8 cellular contexts compared by ENCODE assay signal in the genomic region with DNA sequence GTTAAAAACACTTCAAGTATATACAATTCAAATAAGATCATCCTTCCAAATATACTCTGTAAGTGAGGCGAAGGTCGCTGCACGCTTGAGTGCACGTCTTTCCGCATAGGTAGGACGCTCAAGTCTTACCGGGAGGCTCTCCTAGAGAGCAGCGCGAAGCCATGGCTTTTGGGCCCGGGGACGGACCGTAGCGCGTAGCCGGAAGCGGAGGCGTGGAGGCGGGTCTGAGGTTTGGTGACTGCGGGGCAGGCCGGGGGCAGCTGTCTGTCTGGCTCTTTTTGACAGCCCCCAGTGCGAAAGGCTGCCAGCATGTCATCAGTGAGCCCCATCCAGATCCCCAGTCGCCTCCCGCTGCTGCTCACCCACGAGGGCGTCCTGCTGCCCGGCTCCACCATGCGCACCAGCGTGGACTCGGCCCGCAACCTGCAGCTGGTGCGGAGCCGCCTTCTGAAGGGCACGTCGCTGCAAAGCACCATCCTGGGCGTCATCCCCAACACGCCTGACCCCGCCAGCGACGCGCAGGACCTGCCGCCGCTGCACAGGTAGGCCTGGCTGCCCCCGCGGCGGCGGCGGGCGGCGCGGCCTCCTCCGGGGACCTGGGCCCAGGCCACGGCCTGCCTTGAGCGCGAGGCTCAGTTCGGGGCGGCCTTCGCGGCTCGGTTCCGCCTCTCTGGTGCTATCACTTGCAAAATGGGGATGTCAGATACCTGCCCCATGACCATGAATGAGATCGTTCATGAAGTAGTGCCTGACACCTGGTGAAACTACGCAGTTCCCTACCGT. TPM values are rescaled to one million over a fixed set of nuclear protein-coding genes. Genes with fewer than 3 reads are reported as not detected.
A peak's percentile ranks its signal among the peaks of the same experiment; 100 is the strongest.
DNase-seq lines count a peak whose midpoint lies in the region; ATAC-seq and TF ChIP-seq lines count a peak whose summit lies in the region.

TSS of gene LONP2 (plus strand) at position 221 of the 783 bp plus-strand sequence. CDS start at position 310, 89 bp downstream.

- H3K79me2 ChIP-seq in OCI-LY7 (ENCODE audit: insufficient read depth, low read depth, low read length): no peaks in the 10 kb centered on the region

- no peak for TF ChIP-seq CTCF in OCI-LY7 (conservative IDR thresholded peaks at IDR 0.05; ENCODE audit: low read length)

- H2AFZ ChIP-seq in OCI-LY7 (ENCODE audit: low read length): peak within 1 kb of the TSS; percentile 66

- H3K4me3 ChIP-seq in HUES6 (ENCODE audit: low read depth, low read length) (peak within 1 kb of the TSS; percentile 97), OCI-LY7 (ENCODE audit: low read depth, low read length, poor library complexity, severe bottlenecking) (peak within 1 kb of the TSS; percentile 73)

- CTCF ChIA-PET in OCI-LY7 (lab: Charles Lee; ENCODE audit: unreplicated experiment): no interaction called here

- H3K9me3 ChIP-seq in HUES6 (ENCODE audit: control insufficient read depth, insufficient read depth, low read depth, low read length) (0 out of 2 replicates have a peak, but pooled peaks cover 2% of the 10 kb centered on the region), OCI-LY7 (ENCODE audit: low read length) (0 out of 2 replicates have a peak, but pooled peaks cover 4% of the 10 kb centered on the region)

- H3K4me2 ChIP-seq in OCI-LY7 (ENCODE audit: low read length): peak within 1 kb of the TSS; percentile 75

- H3K27ac ChIP-seq in HUES6 (ENCODE audit: low read depth, low read length) (no peak within 1 kb of the TSS; the same call in 1 of the 2 replicates), OCI-LY7 (ENCODE audit: low read depth, low read length, poor library complexity, severe bottlenecking) (no peak within 1 kb of the TSS)

- DNase-seq in D341Med (ENCODE audit: low spot score) (peak; percentile 90), OCI-LY7 (ENCODE audit: low spot score) (peak; percentile 76), activated T-cell treated with anti-CD3 and anti-CD28 coated beads for 1 hour (ENCODE audit: low read depth) (peak; percentile 82), epidermal melanocyte (ENCODE audit: insufficient read length, low spot score) (peak; percentile 75), middle frontal gyrus (ENCODE audit: extremely low spot score, low spot score) (peak; percentile 90)
- DNase-seq in stimulated activated CD8-positive, alpha-beta memory T cell treated with anti-CD3 and anti-CD28 coated beads, Interleukin-2, amount 100 ng/mL, for 1 hour (ENCODE audit: low read depth in 2 of 2): peak; percentile 81 to 82

- POLR2A ChIA-PET in OCI-LY7 (lab: Charles Lee): no interaction called here

- H3K4me1 ChIP-seq in HUES6 (ENCODE audit: control insufficient read depth, insufficient read depth, low read length): peaks cover 10% of the 10 kb centered on the region; the same call in 1 of the 2 replicates
- H3K4me1 ChIP-seq in OCI-LY7 (ENCODE audit: insufficient read depth, low read length, poor library complexity, severe bottlenecking): peaks cover 5% of the 10 kb centered on the region

- no peaks in the 10 kb centered on the region for H3K36me3 ChIP-seq in HUES6 (ENCODE audit: control insufficient read depth, insufficient read depth, low read length)
- H3K36me3 ChIP-seq in OCI-LY7 (ENCODE audit: insufficient read depth, low read length): no peaks in the 10 kb centered on the region

- peak within 1 kb of the TSS; percentile 77 for H3K9ac ChIP-seq in HUES6 (ENCODE audit: low read length)

- H4K20me1 ChIP-seq in OCI-LY7 (ENCODE audit: insufficient read depth, low read length): no peaks in the 10 kb centered on the region

- no TSS peak for BruUV-seq in OCI-LY7 (replicated peaks; lab: Mats Ljungman, UMichigan)

- H3K9me2 ChIP-seq in OCI-LY7 (ENCODE audit: insufficient read depth, low read length): no peaks in the 10 kb centered on the region

- no peaks in the 10 kb centered on the region for H3K27me3 ChIP-seq in HUES6 (ENCODE audit: control insufficient read depth, insufficient read depth, low read length)

- ATAC-seq in GM21423 (IDR thresholded peaks at IDR 0.05; ENCODE audit: unreplicated experiment): peak; percentile 95

- intact Hi-C loops in OCI-LY7 (cut with micrococcal nuclease; ENCODE audit: unreplicated experiment): no loop called here

RNA-seq across cellular contexts. Expression of gene LONP2, which starts in this region (rescaled TPM):
- total RNA-seq in OCI-LY7 (2014; rRNA removed; shearing (Covaris generic)): 13.0 and 16.8 TPM in 2 replicates
- 22.7 and 23.3 TPM in 2 replicates for total RNA-seq in OCI-LY7 (2022)
